ENCODE assay signal across 8 cellular contexts in genomic region chr6:27178001-27178730, GRCh38.
DNase-seq lines count a peak whose midpoint lies in the region; ATAC-seq, FAIRE-seq and TF ChIP-seq lines count a peak whose summit lies in the region.

No MANE protein-coding gene starts in this region.

- H3K36me3 Mint-ChIP-seq in activated CD4-positive, alpha-beta memory T cell treated with anti-CD3 and anti-CD28 coated beads, Interleukin-2, amount 10 ng/mL, durations not matched to agents 7 days and 5 days (ENCODE audit: low read depth) = peaks cover 2% of the 10 kb centered on the region
- peaks cover 5% of the 10 kb centered on the region for H3K36me3 Mint-ChIP-seq in type B pancreatic cell

- H3K4me1 ChIP-seq in A673 (ENCODE audit: insufficient read depth, low read length, poor library complexity, severe bottlenecking) = no peaks in the 10 kb centered on the region
- no peaks in the 10 kb centered on the region for H3K4me1 ChIP-seq in muscle layer of duodenum (ENCODE audit: control insufficient read depth in 1 of 2, insufficient read depth in 2 of 2, low read length in 2 of 2)

- H3K9me3 ChIP-seq in A673 (ENCODE audit: low read depth, low read length, poor library complexity, severe bottlenecking) (no peaks in the 10 kb centered on the region), muscle layer of duodenum (ENCODE audit: control insufficient read depth in 1 of 2, low read length in 2 of 2) (no peaks in the 10 kb centered on the region)

- peak overlapping the region; percentile 88 for H3K27ac Mint-ChIP-seq in activated CD4-positive, alpha-beta memory T cell treated with anti-CD3 and anti-CD28 coated beads, Interleukin-2, amount 10 ng/mL, durations not matched to agents 7 days and 5 days
- H3K27ac Mint-ChIP-seq in type B pancreatic cell = peak overlapping the region; percentile 97

- H3K27me3 ChIP-seq in A673 (replicated peaks; ENCODE audit: insufficient read depth, low read depth, low read length, poor library complexity) = no peaks in the 10 kb centered on the region
- no peaks in the 10 kb centered on the region for H3K27me3 ChIP-seq in muscle layer of duodenum (ENCODE audit: low read depth, low read length)

- H3K36me3 ChIP-seq in A673 (ENCODE audit: insufficient read depth, low read length, poor library complexity, severe bottlenecking) (no peaks in the 10 kb centered on the region), muscle layer of duodenum (ENCODE audit: control insufficient read depth in 1 of 2, insufficient read depth in 2 of 2, low read length in 2 of 2) (no peaks in the 10 kb centered on the region)

- no peaks in the 10 kb centered on the region for H3K9me3 Mint-ChIP-seq in activated CD4-positive, alpha-beta memory T cell treated with anti-CD3 and anti-CD28 coated beads, Interleukin-2, amount 10 ng/mL, durations not matched to agents 7 days and 5 days
- H3K9me3 Mint-ChIP-seq in type B pancreatic cell = peaks cover 6% of the 10 kb centered on the region

- CTCF ChIA-PET in A673 (lab: Charles Lee) = interaction anchor here (0.6 to 0.7 kb wide), 2 partner anchors 409 to 836 kb away, joined by 3 to 19 read pairs; no protein-coding TSS in a partner anchor
- CTCF ChIA-PET in activated CD4-positive, alpha-beta memory T cell treated with anti-CD3 and anti-CD28 coated beads, Interleukin-2, amount 10 ng/mL, durations not matched to agents 7 days and 5 days (lab: Charles Lee) = interaction anchor here (0.6 to 3.1 kb wide), 28 partner anchors 10 to 1688 kb away, joined by 3 to 22 read pairs (median 5); partner anchors contain the start of gene POM121L2

- peaks cover 21% of the 10 kb centered on the region for H3K27me3 Mint-ChIP-seq in activated CD4-positive, alpha-beta memory T cell treated with anti-CD3 and anti-CD28 coated beads, Interleukin-2, amount 10 ng/mL, durations not matched to agents 7 days and 5 days
- peaks cover 8% of the 10 kb centered on the region for H3K27me3 Mint-ChIP-seq in type B pancreatic cell

- H3K4me3 ChIP-seq in A673 (ENCODE audit: low read depth, low read length, poor library complexity, severe bottlenecking) (peak overlapping the region; percentile 98), muscle layer of duodenum (ENCODE audit: low read depth in 1 of 2, low read length in 2 of 2) (peak overlapping the region; percentile 98 to 100)

- peak; percentile 38 for ATAC-seq in HG02840 (IDR thresholded peaks at IDR 0.05; ENCODE audit: low FRiP score, unreplicated experiment)
- ATAC-seq in esophagus mucosa = peak; percentile 63

- POLR2A ChIA-PET in A673 (lab: Charles Lee; ENCODE audit: low non-redundant PET) = interaction anchor here (0.6 to 0.7 kb wide), 3 partner anchors 97 to 1613 kb away, joined by 3 to 7 read pairs (median 5); no protein-coding TSS in a partner anchor
- POLR2A ChIA-PET in activated CD4-positive, alpha-beta memory T cell treated with anti-CD3 and anti-CD28 coated beads, Interleukin-2, amount 10 ng/mL, durations not matched to agents 7 days and 5 days (lab: Charles Lee) = interaction anchor here (0.8 to 3.2 kb wide), 20 partner anchors 10 to 995 kb away, joined by 3 to 23 read pairs (median 4); a partner anchor contains a TSS

- H3K4me1 Mint-ChIP-seq in activated CD4-positive, alpha-beta memory T cell treated with anti-CD3 and anti-CD28 coated beads, Interleukin-2, amount 10 ng/mL, durations not matched to agents 7 days and 5 days = peaks cover 20% of the 10 kb centered on the region
- H3K4me1 Mint-ChIP-seq in type B pancreatic cell (ENCODE audit: unreplicated experiment) = peaks cover 3% of the 10 kb centered on the region

- peak; percentile 93 for FAIRE-seq in GM12892 (lab: Jason Lieb, UNC)

- peak overlapping the region; percentile 86 for H3K27ac ChIP-seq in A673 (ENCODE audit: low read depth, low read length, poor library complexity, severe bottlenecking)
- H3K27ac ChIP-seq in muscle layer of duodenum (ENCODE audit: low read length) = peak overlapping the region; percentile 80

- peak overlapping the region; percentile 92 for H3K4me3 Mint-ChIP-seq in activated CD4-positive, alpha-beta memory T cell treated with anti-CD3 and anti-CD28 coated beads, Interleukin-2, amount 10 ng/mL, durations not matched to agents 7 days and 5 days
- H3K4me3 Mint-ChIP-seq in type B pancreatic cell = peak overlapping the region; percentile 95

- intact Hi-C loops in A673 (cut with micrococcal nuclease; ENCODE audit: unreplicated experiment) = loop anchor here (5.0 to 10.0 kb wide), 2 partner anchors 297 to 414 kb away; partner anchors contain the start of gene ZNF184

- no TSS peak for BruUV-seq in A673 (replicated peaks; lab: Mats Ljungman, UMichigan)

- TF ChIP-seq CTCF in A673 (conservative IDR thresholded peaks at IDR 0.05; ENCODE audit: low read depth, low read length) (no peak; the same call in 1 of the 2 replicates), type B pancreatic cell (conservative IDR thresholded peaks at IDR 0.05) (peak; percentile 15)

- peak; percentile 55 for TF ChIP-seq POLR2A in GM12892 (IDR thresholded peaks at IDR 0.05; ENCODE audit: low read depth, low read length)

- DNase-seq in A673 (ENCODE audit: low spot score) (peak; percentile 91), GM12892 (ENCODE audit: insufficient read length) (no peak), NCI-H226 (peak; percentile 69), type B pancreatic cell (ENCODE audit: extremely low spot score, unreplicated experiment) (no peak)
- DNase-seq in activated CD4-positive, alpha-beta memory T cell treated with anti-CD3 and anti-CD28 coated beads, Interleukin-2, amount 10 ng/mL, durations not matched to agents 7 days and 5 days = peak; percentile 67

Comparison
In these comparisons a context has a peak if more than half of its experiments do, and no peak if none do; other contexts are left out.
1. DNase-seq: peak in A673 (single experiment), NCI-H226 (single experiment) and activated CD4-positive, alpha-beta memory T cell treated with anti-CD3 and anti-CD28 coated beads, Interleukin-2, amount 10 ng/mL, durations not matched to agents 7 days and 5 days (single experiment); none in GM12892 (single experiment) and type B pancreatic cell (single experiment).